Comparison of ENCODE assay signal across 1 cellular context in genomic region chr11:1307998-1308744, GRCh38.
TF ChIP-seq lines count a peak whose summit lies in the region.

No MANE protein-coding gene starts in this region.

TF ChIP-seq in HepG2, 621 proteins besides CTCF, POLR2A, EP300 and RAD21 (continued from another document):
- TF ChIP-seq ZHX2 (IDR thresholded peaks at IDR 0.05; ENCODE audit: low read depth) (no peak), ZHX2 (CRISPR knock-in tag; IDR thresholded peaks at IDR 0.05; ENCODE audit: borderline replicate concordance) (no peak), PITX1 (CRISPR knock-in tag; IDR thresholded peaks at IDR 0.05) (no peak), STAG1 (CRISPR knock-in tag; IDR thresholded peaks at IDR 0.05) (peak; percentile 38; the same call in 1 of the 2 replicates), NFYB (CRISPR knock-in tag; IDR thresholded peaks at IDR 0.05) (no peak), ZNF589 (CRISPR knock-in tag; conservative IDR thresholded peaks at IDR 0.05) (no peak), FUBP1 (CRISPR knock-in tag; IDR thresholded peaks at IDR 0.05; ENCODE audit: borderline replicate concordance) (no peak), ELF4 (CRISPR knock-in tag; IDR thresholded peaks at IDR 0.05; ENCODE audit: borderline replicate concordance) (no peak)
